29 cellular contexts compared by ENCODE assay signal in the genomic region with DNA sequence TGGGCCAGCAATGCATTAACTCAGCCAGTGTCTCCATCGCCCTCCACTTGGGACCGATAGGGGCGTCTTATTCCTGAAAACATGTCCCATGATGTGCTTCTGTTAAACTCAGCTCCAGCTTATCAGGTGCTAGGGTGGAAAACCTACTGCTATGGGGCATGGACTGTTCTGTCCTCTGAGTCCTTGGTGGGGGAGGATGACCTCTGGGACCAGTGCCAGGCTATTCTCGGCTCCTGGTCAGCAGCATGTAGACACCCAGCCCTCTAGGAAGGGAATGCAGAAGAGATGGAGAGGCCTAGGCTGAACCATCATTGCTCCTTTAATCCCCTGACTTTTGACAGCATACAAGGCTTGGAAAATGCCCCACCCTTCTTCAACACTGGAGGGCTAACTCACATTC.
"Had no signal": no experiment of that assay in that cellular context is flagged by ENCODE, and none has a peak within 500 bp of the region (broad histone marks: within the 10 kb centered on the region; RNA-seq: fewer than 3 reads in every experiment).

No MANE protein-coding gene starts in this region.

- DNase-seq: central memory CD4-positive, alpha-beta T cell; effector CD8-positive, alpha-beta T cell; endodermal cell; foreskin fibroblast; hypothalamus; kidney; mucosa of descending colon; naive B cell; pancreas; retina; stimulated activated CD4-positive, alpha-beta T cell treated with anti-CD3 and anti-CD28 coated beads, Interleukin-12 subunit alpha, Interleukin-12 subunit beta, amount 100 ng/mL, for 4 hours; stimulated activated CD4-positive, alpha-beta T cell treated with anti-CD3 and anti-CD28 coated beads, Interleukin-1b, Interleukin-23, amount 100 ng/mL, for 48 hours; stimulated activated CD4-positive, alpha-beta T cell treated with anti-CD3 and anti-CD28 coated beads, Interleukin-4, amount 100 ng/mL, for 24 hours; trophoblast cell had no signal

- H3K27ac Mint-ChIP-seq: dendritic cell treated with granulocyte-macrophage colony-stimulating factor and Interleukin-4, amounts not matched to agents 40 ng/mL and 50 ng/mL, for 4 days; endodermal cell; memory B cell; mesothelial cell of epicardium; naive B cell; natural killer cell treated with Interleukin-12 subunit alpha and Interleukin-12 subunit beta and Interleukin-15 and Interleukin-18, amount 100 ng/mL, for 72 hours; stimulated activated effector memory CD8-positive, alpha-beta T cell treated with anti-CD3 and anti-CD28 coated beads, Interleukin-12 subunit alpha, Interleukin-12 subunit beta, amount 100 ng/mL, for 72 hours; stimulated activated naive CD8-positive, alpha-beta T cell treated with anti-CD3 and anti-CD28 coated beads, Interleukin-15, Interleukin-2, amounts not matched to agents 100 ng/mL and 50 ng/mL, for 24 hours had no signal

- H3K27ac ChIP-seq: epithelial cell of prostate, gastroesophageal sphincter, neutrophil, pancreas, vagina had no signal

- H3K4me3 Mint-ChIP-seq: dendritic cell treated with granulocyte-macrophage colony-stimulating factor and Interleukin-4, amounts not matched to agents 40 ng/mL and 50 ng/mL, for 4 days; endodermal cell; memory B cell; mesothelial cell of epicardium; naive B cell; natural killer cell treated with Interleukin-12 subunit alpha and Interleukin-12 subunit beta and Interleukin-15 and Interleukin-18, amount 100 ng/mL, for 72 hours; neural crest cell; stimulated activated effector memory CD8-positive, alpha-beta T cell treated with anti-CD3 and anti-CD28 coated beads, Interleukin-12 subunit alpha, Interleukin-12 subunit beta, amount 100 ng/mL, for 72 hours; stimulated activated naive CD8-positive, alpha-beta T cell treated with anti-CD3 and anti-CD28 coated beads, Interleukin-15, Interleukin-2, amounts not matched to agents 100 ng/mL and 50 ng/mL, for 24 hours had no signal

- H3K9me3 Mint-ChIP-seq: dendritic cell treated with granulocyte-macrophage colony-stimulating factor and Interleukin-4, amounts not matched to agents 40 ng/mL and 50 ng/mL, for 4 days; endodermal cell; natural killer cell treated with Interleukin-12 subunit alpha and Interleukin-12 subunit beta and Interleukin-15 and Interleukin-18, amount 100 ng/mL, for 72 hours; neural crest cell had no signal

- H3K36me3 Mint-ChIP-seq: memory B cell; mesothelial cell of epicardium; naive B cell; natural killer cell treated with Interleukin-12 subunit alpha and Interleukin-12 subunit beta and Interleukin-15 and Interleukin-18, amount 100 ng/mL, for 72 hours; stimulated activated effector memory CD8-positive, alpha-beta T cell treated with anti-CD3 and anti-CD28 coated beads, Interleukin-12 subunit alpha, Interleukin-12 subunit beta, amount 100 ng/mL, for 72 hours had no signal

- H3K4me3 ChIP-seq: gastroesophageal sphincter, lung, mucosa of descending colon, pancreas, smooth muscle cell, vagina had no signal

- H3K9me3 ChIP-seq: mucosa of descending colon, neutrophil, pancreas, vagina had no signal

- H3K36me3 ChIP-seq: gastroesophageal sphincter, neutrophil, pancreas, vagina had no signal

- H3K27me3 Mint-ChIP-seq: dendritic cell treated with granulocyte-macrophage colony-stimulating factor and Interleukin-4, amounts not matched to agents 40 ng/mL and 50 ng/mL, for 4 days had no signal

- H3K4me1 Mint-ChIP-seq: memory B cell; mesothelial cell of epicardium; naive B cell; neural crest cell; stimulated activated effector memory CD8-positive, alpha-beta T cell treated with anti-CD3 and anti-CD28 coated beads, Interleukin-12 subunit alpha, Interleukin-12 subunit beta, amount 100 ng/mL, for 72 hours had no signal

- ATAC-seq: esophagus mucosa; gastroesophageal sphincter; mucosa of descending colon; natural killer cell treated with Interleukin-12 subunit alpha and Interleukin-12 subunit beta and Interleukin-15 and Interleukin-18, amount 100 ng/mL, for 72 hours; pancreas; sciatic nerve; stimulated activated effector memory CD8-positive, alpha-beta T cell treated with anti-CD3 and anti-CD28 coated beads, Interleukin-12 subunit alpha, Interleukin-12 subunit beta, amount 100 ng/mL, for 72 hours had no signal

- H3K4me1 ChIP-seq: gastroesophageal sphincter, pancreas, vagina had no signal

- H3K27me3 ChIP-seq: vagina had no signal
